In genomic region chr4:186204103-186204559, GRCh38 we compare ENCODE assay signal across 8 cellular contexts. TPM values are rescaled to one million over a fixed set of nuclear protein-coding genes. Genes with fewer than 3 reads are reported as not detected.
DNase-seq lines count a peak whose midpoint lies in the region; ATAC-seq and TF ChIP-seq lines count a peak whose summit lies in the region.

No MANE protein-coding gene starts in this region.

- 62 to 86% methylated on average over 44 of the region's 45 CpGs for WGBS in body of pancreas, 2 donors
- WGBS in ovary, 3 donors = 48 to 79% (median 64%) methylated on average over 45 of the region's 45 CpGs

- H3K4me1 ChIP-seq in body of pancreas (no peaks in the 10 kb centered on the region), ovary (ENCODE audit: insufficient read depth) (peaks cover 5% of the 10 kb centered on the region)

- H3K27me3 ChIP-seq in GM06990 (replicated peaks; ENCODE audit: control insufficient read depth, insufficient read depth, low read length) (no peaks in the 10 kb centered on the region), body of pancreas (no peaks in the 10 kb centered on the region), ovary (no peaks in the 10 kb centered on the region)

- H3K36me3 ChIP-seq in GM06990 (ENCODE audit: control insufficient read depth, insufficient read depth, low read length) (no peaks in the 10 kb centered on the region), body of pancreas (replicated peaks in 1 of 2; ENCODE audit: insufficient read depth in 1 of 2, low read depth in 2 of 2) (peaks cover 2 to 4% of the 10 kb centered on the region in 2 donors), ovary (no peaks in the 10 kb centered on the region)

- H3K4me3 ChIP-seq in GM06990 (replicated peaks; ENCODE audit: low read depth, low read length) (peak overlapping the region; percentile 61), body of pancreas (no peak overlapping the region), ovary (peak overlapping the region; percentile 6)
- peak overlapping the region; percentile 56 for H3K4me3 ChIP-seq in Jurkat, Clone E6-1 (ENCODE audit: low read length)

- ATAC-seq in body of pancreas (no peak), HG02642 (IDR thresholded peaks at IDR 0.05; ENCODE audit: poor library complexity, unreplicated experiment) (no peak)

- no peak for TF ChIP-seq CTCF in GM06990 (IDR thresholded peaks at IDR 0.05; ENCODE audit: insufficient read depth, low read length, poor library complexity, severe bottlenecking)
- no peak for TF ChIP-seq CTCF in body of pancreas (IDR thresholded peaks at IDR 0.05)
- no peak for TF ChIP-seq CTCF in ovary (IDR thresholded peaks at IDR 0.05)

- intact Hi-C loops in body of pancreas (cut with DNase I) (no loop called here), ovary (cut with DNase I) (no loop called here)

- H3K27ac ChIP-seq in body of pancreas (peak overlapping the region in 2 of 4 donors; percentile 53 to 79), ovary (peak overlapping the region in 1 of 2 donors; percentile 62)

- no peak for TF ChIP-seq EP300 in ovary (IDR thresholded peaks at IDR 0.05)

- TF ChIP-seq POLR2A in body of pancreas (IDR thresholded peaks at IDR 0.05) = peak in 1 of 3 donors; percentile 40
- TF ChIP-seq POLR2A in ovary (IDR thresholded peaks at IDR 0.05) = no peak

- H3K9me3 ChIP-seq in body of pancreas (no peaks in the 10 kb centered on the region), ovary (no peaks in the 10 kb centered on the region)

- DNase-seq in GM06990 (ENCODE audit: extremely low read depth, insufficient read length) (peak; percentile 72), body of pancreas (peak in 3 of 4 donors; percentile 22 to 69 (median 57)), ovary (peak in 2 of 5 donors; percentile 60 to 69), cortex of kidney (lab: John Stamatoyannopoulos, UW) (no peak), NCI-H146 treated with DMSO at 0.1 percent for 48 hours (lab: John Stamatoyannopoulos, UW; ENCODE audit: unreplicated experiment) (no peak), NCI-H2107 treated with DMSO at 0.1 percent for 48 hours (lab: John Stamatoyannopoulos, UW; ENCODE audit: unreplicated experiment) (no peak)
- DNase-seq in Jurkat, Clone E6-1 (ENCODE audit: low read depth, low spot score) = peak; percentile 77

RNA-seq across cellular contexts. Expression of gene CYP4V2, which starts 12.8 kb away (rescaled TPM):
- polyA plus RNA-seq in Jurkat, Clone E6-1 (2012; ENCODE audit: insufficient read depth, insufficient read length) = 7.8 TPM
- total RNA-seq in body of pancreas (10 to 100 TPM; 62.8 to 65.3 TPM), ovary (10 to 100 TPM; 11.9 to 35.3 (median 21.0) TPM)
- 10 to 100 TPM in 1 of 2 donors, 1 to 10 TPM in 1; 8.5 to 12.4 TPM for polyA plus RNA-seq in ovary

RNA-seq across cellular contexts. Expression of gene KLKB1, which starts 23.2 kb away (rescaled TPM):
- not detected for polyA plus RNA-seq in Jurkat, Clone E6-1 (2012; ENCODE audit: insufficient read depth, insufficient read length)
- total RNA-seq in body of pancreas = 1 to 10 TPM; 2.6 to 3.1 TPM
- 1 to 10 TPM in 2 of 7 donors, under 1 TPM in 5; 0.18 to 1.8 (median 0.77) TPM for total RNA-seq in ovary
- under 1 TPM; 0.38 to 0.50 TPM for polyA plus RNA-seq in ovary

Comparison
In these comparisons a context has a peak if more than half of its experiments do, and no peak if none do; other contexts are left out.
1. DNase-seq: peak in GM06990 (single experiment), Jurkat, Clone E6-1 (single experiment) and body of pancreas (3 of 4); none in cortex of kidney (single experiment), NCI-H146 treated with DMSO at 0.1 percent for 48 hours (single experiment) and NCI-H2107 treated with DMSO at 0.1 percent for 48 hours (single experiment).
2. H3K4me3 ChIP-seq: peak in GM06990 (single experiment), Jurkat, Clone E6-1 (single experiment) and ovary (single experiment); none in body of pancreas (0 of 2).